In genomic region chr3:100667316-100667715, GRCh38 we compare ENCODE assay signal across 4 cellular contexts. TPM values are rescaled to one million over a fixed set of nuclear protein-coding genes. Genes with fewer than 3 reads are reported as not detected.
"Had no signal": no experiment of that assay in that cellular context is flagged by ENCODE, and none has a peak within 500 bp of the region (broad histone marks: within the 10 kb centered on the region; RNA-seq: fewer than 3 reads in every experiment).

No MANE protein-coding gene starts in this region.

RNA-seq across cellular contexts. Expression of gene ADGRG7, which starts 57.9 kb away (rescaled TPM):
- total RNA-seq: LHCN-M2, M059J, MCF 10A, NCI-H460 had no signal
